ENCODE assay signal across 11 cellular contexts in the genomic region with DNA sequence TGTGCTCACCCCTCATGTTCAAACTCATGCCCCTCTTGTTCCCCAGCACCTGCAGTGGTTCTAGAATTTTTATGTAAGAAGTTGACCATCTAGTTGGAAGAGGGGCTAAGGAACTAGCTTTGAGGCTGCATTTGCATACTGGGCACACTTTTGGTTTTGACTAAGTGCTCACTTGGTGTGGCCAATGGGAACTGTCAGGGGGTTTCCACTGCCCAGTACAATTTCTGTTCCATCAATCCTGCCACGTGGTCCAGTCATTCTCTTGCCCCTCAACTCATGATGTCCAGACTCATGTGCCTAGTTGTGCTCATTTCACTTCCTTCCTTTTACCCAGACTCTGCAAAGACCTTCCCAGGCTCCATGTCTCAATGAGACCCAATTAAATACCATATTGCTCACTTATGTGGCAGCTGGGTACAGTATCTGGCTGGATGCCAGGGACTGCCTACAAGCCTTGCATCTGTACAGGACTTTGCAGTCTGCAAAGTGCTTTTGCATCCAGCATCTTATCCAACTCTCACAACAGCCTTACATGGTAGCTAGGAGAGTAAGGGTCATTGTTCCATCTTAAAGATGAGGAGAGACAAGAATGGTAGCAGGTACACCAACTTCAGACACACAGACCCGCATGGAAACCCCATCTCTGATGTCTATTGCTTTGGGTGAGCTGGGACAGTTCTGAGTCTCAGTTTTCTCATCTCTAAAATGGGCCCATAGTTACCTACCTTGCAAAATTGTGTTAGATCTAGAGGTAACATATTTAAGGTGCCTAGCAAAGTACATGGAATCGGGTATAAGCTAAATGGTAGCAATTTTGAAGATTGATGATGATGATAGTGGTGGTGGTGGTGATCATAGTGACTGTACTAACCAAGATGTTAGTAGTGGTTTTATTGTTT. TPM values are rescaled to one million over a fixed set of nuclear protein-coding genes. Genes with fewer than 3 reads are reported as not detected.
DNase-seq lines count a peak whose midpoint lies in the region; ATAC-seq and TF ChIP-seq lines count a peak whose summit lies in the region.
"Had no signal": no experiment of that assay in that cellular context is flagged by ENCODE, and none has a peak within 500 bp of the region (broad histone marks: within the 10 kb centered on the region; RNA-seq: fewer than 3 reads in every experiment).

No MANE protein-coding gene starts in this region.

- no peak overlapping the region for H3K4me3 ChIP-seq in heart left ventricle

- no peak for TF ChIP-seq POLR2A in heart left ventricle (IDR thresholded peaks at IDR 0.05)

- no peak overlapping the region for H3K27ac ChIP-seq in heart left ventricle

- H3K4me1 ChIP-seq in heart left ventricle, result no peaks in the 10 kb centered on the region

- H3K9me3 ChIP-seq in heart left ventricle, result no peaks in the 10 kb centered on the region
- H3K9me3 ChIP-seq: Caco-2 had no signal

- ATAC-seq in GM18508 (IDR thresholded peaks at IDR 0.05; ENCODE audit: insufficient read depth, unreplicated experiment) (peak; percentile 71), GM19463 (IDR thresholded peaks at IDR 0.05; ENCODE audit: unreplicated experiment) (peak; percentile 90), HG03354 (IDR thresholded peaks at IDR 0.05; ENCODE audit: poor library complexity, severe bottlenecking, unreplicated experiment) (peak; percentile 80), GM21576 (IDR thresholded peaks at IDR 0.05; ENCODE audit: unreplicated experiment) (no peak), heart left ventricle (no peak)
- ATAC-seq: stimulated activated naive CD8-positive, alpha-beta T cell treated with anti-CD3 and anti-CD28 coated beads, Interleukin-15, Interleukin-2, amounts not matched to agents 100 U/mL and 50 U/mL, for 24 hours had no signal

- H3K27me3 ChIP-seq in heart left ventricle, result peaks cover 0 to 49% (median 0%) of the 10 kb centered on the region in 9 donors

- TF ChIP-seq CTCF in heart left ventricle (IDR thresholded peaks at IDR 0.05), result no peak

- WGBS in heart left ventricle, 4 donors, result 71 to 78% (median 74%) methylated on average over 3 of the region's 3 CpGs

- intact Hi-C loops in heart left ventricle (cut with DNase I), result no loop called here

- H3K36me3 ChIP-seq in heart left ventricle, result no peaks in the 10 kb centered on the region

- peak; percentile 87 for DNase-seq in NCI-H69 (lab: John Stamatoyannopoulos, UW)
- DNase-seq in T1000 (lab: John Stamatoyannopoulos, UW), result no peak
- DNase-seq in kidney glomerular epithelial cell (lab: John Stamatoyannopoulos, UW), result no peak
- DNase-seq in heart left ventricle, result no peak
- DNase-seq: Caco-2; NCI-H1930; stimulated activated naive CD8-positive, alpha-beta T cell treated with anti-CD3 and anti-CD28 coated beads, Interleukin-15, Interleukin-2, amounts not matched to agents 100 U/mL and 50 U/mL, for 24 hours had no signal

RNA-seq across cellular contexts. Expression of a gene that starts 30.1 kb away (rescaled TPM):
- total RNA-seq in heart left ventricle, result 1 to 10 TPM in 7 of 9 donors, under 1 TPM in 2; 0.63 to 8.7 (median 2.3) TPM
- under 1 TPM; 0.39 to 0.53 TPM for polyA plus RNA-seq in heart left ventricle

Comparison
In these comparisons a context has a peak if more than half of its experiments do, and no peak if none do; other contexts are left out.
1. ATAC-seq: peak in GM18508 (single experiment), GM19463 (single experiment) and HG03354 (single experiment); none in GM21576 (single experiment) and heart left ventricle (0 of 4).